ENCODE assay signal across 10 cellular contexts in genomic region chr11:116703421-116703820, GRCh38.
DNase-seq lines count a peak whose midpoint lies in the region; ATAC-seq and TF ChIP-seq lines count a peak whose summit lies in the region.
"Had no signal": no experiment of that assay in that cellular context is flagged by ENCODE, and none has a peak within 500 bp of the region (broad histone marks: within the 10 kb centered on the region; RNA-seq: fewer than 3 reads in every experiment).

No MANE protein-coding gene starts in this region.

- TF ChIP-seq CTCF in fibroblast of pulmonary artery (IDR thresholded peaks at IDR 0.05; ENCODE audit: low read length, missing control alignments) = no peak

- no peak overlapping the region for H3K4me3 ChIP-seq in fibroblast of pulmonary artery (replicated peaks; ENCODE audit: low read depth, low read length)
- H3K4me3 ChIP-seq: SK-N-MC had no signal

- no peak for ATAC-seq in HG02642 (IDR thresholded peaks at IDR 0.05; ENCODE audit: poor library complexity, unreplicated experiment)

- H3K27ac ChIP-seq in substantia nigra (ENCODE audit: low read depth, low read length, poor library complexity, severe bottlenecking) = no peak overlapping the region
- H3K27ac ChIP-seq: SK-N-MC had no signal

- peak; percentile 41 for DNase-seq in activated effector memory CD4-positive, alpha-beta T cell treated with anti-CD3 and anti-CD28 coated beads, Interleukin-2, amount 50 U/mL, for 16 hours
- DNase-seq in activated effector memory CD4-positive, alpha-beta T cell treated with Interleukin-2 at 50 U/mL for 16 hours = no peak
- DNase-seq in NCI-H748 (lab: John Stamatoyannopoulos, UW; ENCODE audit: unreplicated experiment) = peak; percentile 89
- DNase-seq in fibroblast of pulmonary artery (ENCODE audit: low read depth) = peak; percentile 3
- peak in 30 of 49 donors; percentile 13 to 67 (median 34) for DNase-seq in substantia nigra (lab: John Stamatoyannopoulos, UW)
- DNase-seq in SIG-M5 treated with dmso at 0.1 percent for 504 hours (lab: John Stamatoyannopoulos, UW; ENCODE audit: unreplicated experiment) = no peak
- DNase-seq in SIG-M5 (lab: John Stamatoyannopoulos, UW) = no peak
- DNase-seq: cortex of kidney had no signal

Comparison
In these comparisons a context has a peak if more than half of its experiments do, and no peak if none do; other contexts are left out.
1. DNase-seq: peak in activated effector memory CD4-positive, alpha-beta T cell treated with anti-CD3 and anti-CD28 coated beads, Interleukin-2, amount 50 U/mL, for 16 hours (single experiment), NCI-H748 (single experiment), fibroblast of pulmonary artery (single experiment) and substantia nigra (30 of 49); none in activated effector memory CD4-positive, alpha-beta T cell treated with Interleukin-2 at 50 U/mL for 16 hours (single experiment), SIG-M5 treated with dmso at 0.1 percent for 504 hours (single experiment) and SIG-M5 (single experiment).